In the genomic region with DNA sequence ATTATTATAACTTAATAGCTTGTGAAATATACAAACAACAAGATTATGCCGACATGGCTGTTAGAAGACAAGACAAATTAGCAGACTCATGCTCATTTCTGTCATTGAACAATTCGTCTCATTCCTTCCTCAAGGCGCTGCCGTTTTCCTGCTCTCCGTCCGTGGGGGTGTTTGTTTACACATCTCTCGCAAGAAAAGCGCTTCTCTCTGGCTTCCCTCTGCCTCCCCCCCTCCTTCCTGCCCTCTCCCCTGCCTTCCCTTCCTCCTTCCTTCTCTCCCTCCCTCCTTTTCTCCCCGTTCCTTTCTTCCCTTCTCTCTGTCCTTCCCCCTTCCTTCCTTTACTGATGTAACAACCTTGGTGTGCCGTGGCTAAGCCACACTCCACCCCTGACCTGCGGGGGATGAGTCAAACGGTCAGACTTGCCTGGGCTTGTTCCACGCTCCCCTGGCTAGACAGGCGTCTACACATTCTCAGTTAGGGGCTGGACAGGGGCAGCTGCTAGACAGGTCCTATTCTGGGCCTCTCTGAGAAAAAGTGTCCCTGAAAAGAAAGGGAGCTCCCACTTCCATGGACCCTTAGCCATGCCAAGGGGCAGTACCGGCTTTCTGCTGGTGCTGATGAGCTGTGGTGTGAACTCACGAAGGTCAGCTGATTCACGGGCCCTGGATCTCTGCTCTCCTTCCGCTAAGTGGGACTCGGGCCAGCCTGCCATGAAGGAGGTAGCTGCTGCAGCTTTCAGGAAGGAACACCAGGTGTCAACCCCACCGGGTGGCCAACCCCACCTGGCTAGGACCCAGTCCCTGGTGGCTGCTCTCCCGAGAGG, we compare ENCODE assay signal across 8 cellular contexts. TPM values are rescaled to one million over a fixed set of nuclear protein-coding genes. Genes with fewer than 3 reads are reported as not detected.
DNase-seq lines count a peak whose midpoint lies in the region; ATAC-seq, FAIRE-seq and TF ChIP-seq lines count a peak whose summit lies in the region.

No MANE protein-coding gene starts in this region.

- H3K27me3 ChIP-seq in gastroesophageal sphincter, result peaks cover 11% of the 10 kb centered on the region

- 3 to 8% methylated on average over 8 to 15 of the region's 21 CpGs for WGBS in gastroesophageal sphincter (ENCODE audit: low coverage in 1 of 2), 2 donors

- H3K4me1 ChIP-seq in gastroesophageal sphincter, result peaks cover 0 to 25% (median 13%) of the 10 kb centered on the region in 3 donors

- no peaks in the 10 kb centered on the region for H3K36me3 ChIP-seq in gastroesophageal sphincter

- no peaks in the 10 kb centered on the region for H3K9me3 ChIP-seq in gastroesophageal sphincter

- TF ChIP-seq POLR2A in gastroesophageal sphincter (IDR thresholded peaks at IDR 0.05), result no peak

- FAIRE-seq in TTC549 (lab: Jason Lieb, UNC), result peak; percentile 45

- TF ChIP-seq EP300 in Ishikawa (IDR thresholded peaks at IDR 0.05; ENCODE audit: borderline replicate concordance), result no peak
- TF ChIP-seq EP300 in gastroesophageal sphincter (IDR thresholded peaks at IDR 0.05), result no peak

- TF ChIP-seq CTCF in gastroesophageal sphincter (IDR thresholded peaks at IDR 0.05), result peak in 1 of 4 experiments; percentile 9

- no peak for TF ChIP-seq RAD21 in Ishikawa (IDR thresholded peaks at IDR 0.05; ENCODE audit: low read depth)

- peak overlapping the region; percentile 14 to 73 (median 64) for H3K27ac ChIP-seq in gastroesophageal sphincter

- peak; percentile 72 for DNase-seq in COLO668 (lab: John Stamatoyannopoulos, UW; ENCODE audit: unreplicated experiment)
- DNase-seq in sciatic nerve (ENCODE audit: low spot score), result no peak
- no peak for DNase-seq in NCI-H1436 (lab: John Stamatoyannopoulos, UW)
- no peak for DNase-seq in NCI-H1092 treated with DMSO at 0.1 percent for 48 hours (lab: John Stamatoyannopoulos, UW)

- peak overlapping the region in 1 of 2 donors; percentile 12 for H3K4me3 ChIP-seq in gastroesophageal sphincter

- peak; percentile 70 for ATAC-seq in GM19395 (IDR thresholded peaks at IDR 0.05; ENCODE audit: unreplicated experiment)
- ATAC-seq in gastroesophageal sphincter, result peak; percentile 84
- ATAC-seq in sciatic nerve, result peak; percentile 89

- intact Hi-C loops in sciatic nerve (cut with DNase I), result loop anchor here (10.0 kb wide), 1 partner anchor 648 kb away; no protein-coding TSS in a partner anchor

TF ChIP-seq in Ishikawa, 13 proteins besides CTCF, POLR2A, EP300 and RAD21:
- TF ChIP-seq, protein P1, sequence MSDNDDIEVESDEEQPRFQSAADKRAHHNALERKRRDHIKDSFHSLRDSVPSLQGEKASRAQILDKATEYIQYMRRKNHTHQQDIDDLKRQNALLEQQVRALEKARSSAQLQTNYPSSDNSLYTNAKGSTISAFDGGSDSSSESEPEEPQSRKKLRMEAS (IDR thresholded peaks at IDR 0.05), result 0 out of 2 replicates have a peak, but pooled peaks have one; percentile 33
- no peak for TF ChIP-seq CREB1 (IDR thresholded peaks at IDR 0.05; ENCODE audit: low read depth)
TF ChIP-seq in Ishikawa: peak in this region for 1.

RNA-seq across cellular contexts. Expression of a gene that starts 32.0 kb away (rescaled TPM):
- 10 to 100 TPM; 56.0 to 73.9 (median 64.0) TPM for total RNA-seq in gastroesophageal sphincter
- total RNA-seq in sciatic nerve, result 66.4 TPM
